ENCODE assay signal across 8 cellular contexts in genomic region chr1:120121830-120122559, GRCh38. TPM values are rescaled to one million over a fixed set of nuclear protein-coding genes. Genes with fewer than 3 reads are reported as not detected.
DNase-seq lines count a peak whose midpoint lies in the region; ATAC-seq and TF ChIP-seq lines count a peak whose summit lies in the region.
"Not testable (repeated sequence)": the region's sequence is repeated elsewhere in the genome, so short reads cannot be mapped to it uniquely, and the experiment has no call there.

No MANE protein-coding gene starts in this region.

- H3K27me3 ChIP-seq in CD4-positive, CD25-positive, alpha-beta regulatory T cell (ENCODE audit: control insufficient read depth, insufficient read depth, low read length) = not testable (repeated sequence)

- peak overlapping the region in 2 of 4 donors; percentile 30 to 80 for H3K4me3 Mint-ChIP-seq in CD4-positive, CD25-positive, alpha-beta regulatory T cell
- H3K4me3 Mint-ChIP-seq in activated CD8-positive, alpha-beta T cell treated with anti-CD3 and anti-CD28 coated beads for 36 hours = peak overlapping the region; percentile 9

- intact Hi-C loops in activated CD8-positive, alpha-beta T cell treated with anti-CD3 and anti-CD28 coated beads for 36 hours (cut with micrococcal nuclease); left colon (cut with DNase I, micrococcal nuclease): not testable (repeated sequence)

- not testable (repeated sequence) for H3K36me3 ChIP-seq in CD4-positive, CD25-positive, alpha-beta regulatory T cell (ENCODE audit: control insufficient read depth, insufficient read depth, low read length)

- peak overlapping the region; percentile 32 for H3K4me3 ChIP-seq in CD4-positive, CD25-positive, alpha-beta regulatory T cell (ENCODE audit: low read depth, low read length)

- not testable (repeated sequence) for TF ChIP-seq CTCF in activated CD8-positive, alpha-beta T cell treated with anti-CD3 and anti-CD28 coated beads for 36 hours (IDR thresholded peaks at IDR 0.05)

- H3K4me1 ChIP-seq in CD4-positive, CD25-positive, alpha-beta regulatory T cell (ENCODE audit: control insufficient read depth, insufficient read depth, low read length, poor library complexity, severe bottlenecking) = not testable (repeated sequence)

- H3K9me3 ChIP-seq in CD4-positive, CD25-positive, alpha-beta regulatory T cell (ENCODE audit: control insufficient read depth in 2 of 2, low read length in 2 of 2) = not testable (repeated sequence)

- H3K27ac ChIP-seq in CD4-positive, CD25-positive, alpha-beta regulatory T cell (ENCODE audit: insufficient read depth, low read length, poor library complexity, severe bottlenecking) = not testable (repeated sequence)

- H3K9me3 Mint-ChIP-seq in CD4-positive, CD25-positive, alpha-beta regulatory T cell; activated CD8-positive, alpha-beta T cell treated with anti-CD3 and anti-CD28 coated beads for 36 hours: not testable (repeated sequence)

- CTCF ChIA-PET in activated CD8-positive, alpha-beta T cell treated with anti-CD3 and anti-CD28 coated beads for 36 hours (lab: Charles Lee) = not testable (repeated sequence)

- not testable (repeated sequence) for DNase-seq in CD4-positive, CD25-positive, alpha-beta regulatory T cell; activated CD8-positive, alpha-beta T cell treated with anti-CD3 and anti-CD28 coated beads for 36 hours; left colon
- DNase-seq in NAMALWA (ENCODE audit: low spot score) = peak; percentile 34

- not testable (repeated sequence) for H3K27me3 Mint-ChIP-seq in CD4-positive, CD25-positive, alpha-beta regulatory T cell; activated CD8-positive, alpha-beta T cell treated with anti-CD3 and anti-CD28 coated beads for 36 hours

- peaks cover 0 to 19% (median 4%) of the 10 kb centered on the region in 4 donors for H3K4me1 Mint-ChIP-seq in CD4-positive, CD25-positive, alpha-beta regulatory T cell
- H3K4me1 Mint-ChIP-seq in activated CD8-positive, alpha-beta T cell treated with anti-CD3 and anti-CD28 coated beads for 36 hours (ENCODE audit: low read depth) = peaks cover 19% of the 10 kb centered on the region

- POLR2A ChIA-PET in activated CD8-positive, alpha-beta T cell treated with anti-CD3 and anti-CD28 coated beads for 36 hours (lab: Charles Lee) = not testable (repeated sequence)

- not testable (repeated sequence) for H3K36me3 Mint-ChIP-seq in CD4-positive, CD25-positive, alpha-beta regulatory T cell; activated CD8-positive, alpha-beta T cell treated with anti-CD3 and anti-CD28 coated beads for 36 hours (ENCODE audit: low read depth)

- peak; percentile 58 for ATAC-seq in CD4-positive, CD25-positive, alpha-beta regulatory T cell (ENCODE audit: low read depth in 2 of 2)
- ATAC-seq in GM18907 (IDR thresholded peaks at IDR 0.05; ENCODE audit: unreplicated experiment) (peak; percentile 68), GM21447 (IDR thresholded peaks at IDR 0.05; ENCODE audit: unreplicated experiment) (peak; percentile 75), HG02884 (IDR thresholded peaks at IDR 0.05; ENCODE audit: unreplicated experiment) (peak; percentile 79), HG03354 (IDR thresholded peaks at IDR 0.05; ENCODE audit: poor library complexity, severe bottlenecking, unreplicated experiment) (peak; percentile 88), left colon (peak; percentile 49)
- peak; percentile 74 for ATAC-seq in activated CD8-positive, alpha-beta T cell treated with anti-CD3 and anti-CD28 coated beads for 36 hours

- peak overlapping the region in 1 of 3 donors; percentile 69 for H3K27ac Mint-ChIP-seq in CD4-positive, CD25-positive, alpha-beta regulatory T cell
- H3K27ac Mint-ChIP-seq in activated CD8-positive, alpha-beta T cell treated with anti-CD3 and anti-CD28 coated beads for 36 hours = not testable (repeated sequence)

RNA-seq across cellular contexts. Expression of gene NOTCH2, which starts 52.5 kb away (rescaled TPM):
- 54.2 TPM for total RNA-seq in CD4-positive, CD25-positive, alpha-beta regulatory T cell
- 10 to 100 TPM; 13.9 to 25.8 (median 20.3) TPM for polyA plus RNA-seq in CD4-positive, CD25-positive, alpha-beta regulatory T cell
- 10 to 100 TPM; 37.6 to 41.3 TPM for total RNA-seq in activated CD8-positive, alpha-beta T cell treated with anti-CD3 and anti-CD28 coated beads for 36 hours
- 10 to 100 TPM; 50.7 to 66.6 TPM for total RNA-seq in left colon

RNA-seq across cellular contexts. Expression of gene SEC22B, which starts 54.3 kb away (rescaled TPM):
- total RNA-seq in CD4-positive, CD25-positive, alpha-beta regulatory T cell = 24.9 TPM
- polyA plus RNA-seq in CD4-positive, CD25-positive, alpha-beta regulatory T cell = 10 to 100 TPM; 16.4 to 20.6 (median 18.4) TPM
- total RNA-seq in activated CD8-positive, alpha-beta T cell treated with anti-CD3 and anti-CD28 coated beads for 36 hours = 10 to 100 TPM; 17.3 to 18.8 TPM
- total RNA-seq in left colon = 10 to 100 TPM; 24.2 to 28.1 TPM
